Comparison of ENCODE assay signal across 34 cellular contexts in genomic region chr9:107852891-107853290, GRCh38.
"Had no signal": no experiment of that assay in that cellular context is flagged by ENCODE, and none has a peak within 500 bp of the region (broad histone marks: within the 10 kb centered on the region; RNA-seq: fewer than 3 reads in every experiment).

No MANE protein-coding gene starts in this region.

- DNase-seq: Karpas-422, Kasumi-1, MG63, MM.1S, MV-4-11, NCI-H1048, NCI-H1092, NCI-H1092 treated with DMSO at 0.1 percent for 48 hours, NCI-H1105, NCI-H1105 treated with DMSO at 0.1 percent for 48 hours, NCI-H1417, NCI-H1417 treated with DMSO at 0.1 percent for 48 hours, NCI-H1436, NCI-H1436 treated with DMSO at 0.1 percent for 48 hours, NCI-H146, NCI-H1694, NCI-H1694 treated with DMSO at 0.1 percent for 48 hours, NCI-H187, NCI-H187 treated with DMSO at 0.1 percent for 48 hours, NCI-H1930, NCI-H2029, NCI-H2029 treated with DMSO at 0.1 percent for 48 hours, NCI-H2081, NCI-H2081 treated with DMSO at 0.1 percent for 48 hours, NCI-H2107, NCI-H2171, NCI-H2171 treated with DMSO at 0.1 percent for 48 hours, NCI-H2227 treated with DMSO at 0.1 percent for 48 hours, NCI-H226, NCI-H345, NCI-H446, NCI-H446 treated with DMSO at 0.1 percent for 48 hours, NCI-H510A, NCI-H510A treated with DMSO at 0.1 percent for 48 hours had no signal

- H3K27me3 ChIP-seq: MG63 had no signal

- H3K36me3 ChIP-seq: MG63 had no signal

- H3K4me3 ChIP-seq: MG63 had no signal
